8 cellular contexts compared by ENCODE assay signal in the genomic region with DNA sequence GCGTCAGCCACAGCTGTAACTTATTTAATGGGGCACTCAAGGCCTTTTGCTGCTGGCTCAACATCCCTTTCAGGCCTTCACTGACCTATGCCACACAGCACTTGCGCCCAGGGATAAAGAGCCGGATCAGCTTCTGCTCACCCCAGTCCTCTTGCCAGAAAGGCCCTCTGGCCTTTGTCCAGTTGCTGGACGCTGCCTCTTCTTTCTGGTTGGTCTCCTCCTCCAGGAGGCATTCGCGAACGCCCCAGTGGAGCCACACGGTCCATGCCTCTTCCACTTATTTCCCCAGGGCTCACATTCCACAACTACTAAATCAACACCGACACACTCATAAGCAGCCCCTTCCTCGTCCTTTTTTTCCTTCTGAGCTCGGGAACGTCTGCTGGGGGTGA. TPM values are rescaled to one million over a fixed set of nuclear protein-coding genes. Genes with fewer than 3 reads are reported as not detected.
A peak's percentile ranks its signal among the peaks of the same experiment; 100 is the strongest.
DNase-seq lines count a peak whose midpoint lies in the region; ATAC-seq and TF ChIP-seq lines count a peak whose summit lies in the region.

No MANE protein-coding gene starts in this region.

- no peaks in the 10 kb centered on the region for H3K27me3 ChIP-seq in right cardiac atrium (ENCODE audit: control insufficient read depth, insufficient read depth)

- H3K27me3 Mint-ChIP-seq in activated naive CD8-positive, alpha-beta T cell treated with anti-CD3 and anti-CD28 coated beads, Interleukin-2, amount 10 ng/mL, durations not matched to agents 7 days and 5 days, result no peaks in the 10 kb centered on the region
- no peaks in the 10 kb centered on the region for H3K27me3 Mint-ChIP-seq in progenitor cell of endocrine pancreas

- peak; percentile 10 for DNase-seq in activated CD4-positive, alpha-beta T cell treated with anti-CD3 and anti-CD28 coated beads for 48 hours
- no peak for DNase-seq in activated CD4-positive, alpha-beta T cell treated with anti-CD3 and anti-CD28 coated beads for 4 hours
- DNase-seq in activated naive CD8-positive, alpha-beta T cell treated with anti-CD3 and anti-CD28 coated beads, Interleukin-2, amount 10 ng/mL, durations not matched to agents 7 days and 5 days, result no peak
- DNase-seq in right cardiac atrium, result peak; percentile 75 to 83 (median 80)
- DNase-seq in progenitor cell of endocrine pancreas (ENCODE audit: low spot score, unreplicated experiment), result no peak
- no peak for DNase-seq in NCI-H526 (lab: John Stamatoyannopoulos, UW)
- no peak for DNase-seq in NCI-H1105 treated with DMSO at 0.1 percent for 48 hours (lab: John Stamatoyannopoulos, UW)
- no peak for DNase-seq in NCI-H1048 (lab: John Stamatoyannopoulos, UW)

- H3K36me3 Mint-ChIP-seq in activated naive CD8-positive, alpha-beta T cell treated with anti-CD3 and anti-CD28 coated beads, Interleukin-2, amount 10 ng/mL, durations not matched to agents 7 days and 5 days, result peaks cover 3% of the 10 kb centered on the region
- peaks cover 20% of the 10 kb centered on the region for H3K36me3 Mint-ChIP-seq in progenitor cell of endocrine pancreas (ENCODE audit: insufficient read depth)

- H3K4me3 ChIP-seq in right cardiac atrium (ENCODE audit: low read length), result peak overlapping the region; percentile 82

- intact Hi-C loops in right cardiac atrium (cut with DNase I), result loop anchor here in 2 of 4 donors (2.0 to 10.0 kb wide), 3 partner anchors 129 to 409 kb away; a partner anchor contains a TSS

- peak overlapping the region; percentile 80 for H3K4me3 Mint-ChIP-seq in activated naive CD8-positive, alpha-beta T cell treated with anti-CD3 and anti-CD28 coated beads, Interleukin-2, amount 10 ng/mL, durations not matched to agents 7 days and 5 days
- H3K4me3 Mint-ChIP-seq in progenitor cell of endocrine pancreas (ENCODE audit: low read depth), result peak overlapping the region; percentile 93

- peaks cover 14% of the 10 kb centered on the region for H3K9me3 Mint-ChIP-seq in activated naive CD8-positive, alpha-beta T cell treated with anti-CD3 and anti-CD28 coated beads, Interleukin-2, amount 10 ng/mL, durations not matched to agents 7 days and 5 days
- peaks cover 17% of the 10 kb centered on the region for H3K9me3 Mint-ChIP-seq in progenitor cell of endocrine pancreas (ENCODE audit: low read depth)

- no peaks in the 10 kb centered on the region for H3K9me3 ChIP-seq in right cardiac atrium (ENCODE audit: control insufficient read depth, low read length)

- H3K27ac ChIP-seq in right cardiac atrium (ENCODE audit: low read length), result peak overlapping the region; percentile 82

- peaks cover 12% of the 10 kb centered on the region for H3K4me1 Mint-ChIP-seq in activated naive CD8-positive, alpha-beta T cell treated with anti-CD3 and anti-CD28 coated beads, Interleukin-2, amount 10 ng/mL, durations not matched to agents 7 days and 5 days
- peaks cover 11% of the 10 kb centered on the region for H3K4me1 Mint-ChIP-seq in progenitor cell of endocrine pancreas (ENCODE audit: low read depth)

- H3K27ac Mint-ChIP-seq in activated naive CD8-positive, alpha-beta T cell treated with anti-CD3 and anti-CD28 coated beads, Interleukin-2, amount 10 ng/mL, durations not matched to agents 7 days and 5 days, result peak overlapping the region; percentile 74
- peak overlapping the region; percentile 98 for H3K27ac Mint-ChIP-seq in progenitor cell of endocrine pancreas

- 5% methylated on average over 12 of the region's 12 CpGs for WGBS in right cardiac atrium

- H3K4me1 ChIP-seq in right cardiac atrium (ENCODE audit: control insufficient read depth, insufficient read depth, low read length), result peaks cover 7% of the 10 kb centered on the region

- no peak for TF ChIP-seq CTCF in progenitor cell of endocrine pancreas (IDR thresholded peaks at IDR 0.05; ENCODE audit: unreplicated experiment)

- ATAC-seq in activated naive CD8-positive, alpha-beta T cell treated with anti-CD3 and anti-CD28 coated beads, Interleukin-2, amount 10 ng/mL, durations not matched to agents 7 days and 5 days (ENCODE audit: low read depth), result no peak
- ATAC-seq in right cardiac atrium, result peak; percentile 30 to 58

- POLR2A ChIA-PET in activated naive CD8-positive, alpha-beta T cell treated with anti-CD3 and anti-CD28 coated beads, Interleukin-2, amount 10 ng/mL, durations not matched to agents 7 days and 5 days (lab: Charles Lee), result interaction anchor here (0.6 to 0.9 kb wide), 2 partner anchors 96 to 1688 kb away, joined by 3 read pairs; a partner anchor contains a TSS

RNA-seq across cellular contexts. Expression of a gene that starts 3.7 kb away (rescaled TPM):
- 10 to 100 TPM; 10.1 to 10.3 TPM for total RNA-seq in activated naive CD8-positive, alpha-beta T cell treated with anti-CD3 and anti-CD28 coated beads, Interleukin-2, amount 10 ng/mL, durations not matched to agents 7 days and 5 days
- total RNA-seq in right cardiac atrium (10 to 100 TPM in 2 of 4 donors, 1 to 10 TPM in 2; 7.8 to 10.3 (median 9.6) TPM), progenitor cell of endocrine pancreas (15.3 and 17.0 TPM in 2 replicates)
- polyA plus RNA-seq in right cardiac atrium, result 4.8 TPM

RNA-seq across cellular contexts. Expression of a gene that starts 28.6 kb away (rescaled TPM):
- 10 to 100 TPM; 54.6 to 56.9 TPM for total RNA-seq in activated naive CD8-positive, alpha-beta T cell treated with anti-CD3 and anti-CD28 coated beads, Interleukin-2, amount 10 ng/mL, durations not matched to agents 7 days and 5 days
- total RNA-seq in right cardiac atrium, result 10 to 100 TPM; 19.1 to 24.8 (median 22.4) TPM
- polyA plus RNA-seq in right cardiac atrium, result 14.4 TPM
- 26.1 and 29.0 TPM in 2 replicates for total RNA-seq in progenitor cell of endocrine pancreas

RNA-seq across cellular contexts. Expression of a gene that starts 56.3 kb away (rescaled TPM):
- total RNA-seq in activated naive CD8-positive, alpha-beta T cell treated with anti-CD3 and anti-CD28 coated beads, Interleukin-2, amount 10 ng/mL, durations not matched to agents 7 days and 5 days, result 10 to 100 TPM; 56.6 to 58.1 TPM
- 10 to 100 TPM; 69.9 to 89.7 (median 86.4) TPM for total RNA-seq in right cardiac atrium
- polyA plus RNA-seq in right cardiac atrium, result 63.7 TPM
- 111 and 118 TPM in 2 replicates for total RNA-seq in progenitor cell of endocrine pancreas

Comparison
In these comparisons a context has a peak if more than half of its experiments do, and no peak if none do; other contexts are left out.
1. DNase-seq: peak in activated CD4-positive, alpha-beta T cell treated with anti-CD3 and anti-CD28 coated beads for 48 hours (single experiment) and right cardiac atrium (3 of 3); none in activated CD4-positive, alpha-beta T cell treated with anti-CD3 and anti-CD28 coated beads for 4 hours (0 of 2), activated naive CD8-positive, alpha-beta T cell treated with anti-CD3 and anti-CD28 coated beads, Interleukin-2, amount 10 ng/mL, durations not matched to agents 7 days and 5 days (single experiment), progenitor cell of endocrine pancreas (single experiment), NCI-H526 (0 of 2), NCI-H1105 treated with DMSO at 0.1 percent for 48 hours (single experiment) and NCI-H1048 (single experiment).